Comparison of ENCODE assay signal across 1 cellular context in the genomic region with DNA sequence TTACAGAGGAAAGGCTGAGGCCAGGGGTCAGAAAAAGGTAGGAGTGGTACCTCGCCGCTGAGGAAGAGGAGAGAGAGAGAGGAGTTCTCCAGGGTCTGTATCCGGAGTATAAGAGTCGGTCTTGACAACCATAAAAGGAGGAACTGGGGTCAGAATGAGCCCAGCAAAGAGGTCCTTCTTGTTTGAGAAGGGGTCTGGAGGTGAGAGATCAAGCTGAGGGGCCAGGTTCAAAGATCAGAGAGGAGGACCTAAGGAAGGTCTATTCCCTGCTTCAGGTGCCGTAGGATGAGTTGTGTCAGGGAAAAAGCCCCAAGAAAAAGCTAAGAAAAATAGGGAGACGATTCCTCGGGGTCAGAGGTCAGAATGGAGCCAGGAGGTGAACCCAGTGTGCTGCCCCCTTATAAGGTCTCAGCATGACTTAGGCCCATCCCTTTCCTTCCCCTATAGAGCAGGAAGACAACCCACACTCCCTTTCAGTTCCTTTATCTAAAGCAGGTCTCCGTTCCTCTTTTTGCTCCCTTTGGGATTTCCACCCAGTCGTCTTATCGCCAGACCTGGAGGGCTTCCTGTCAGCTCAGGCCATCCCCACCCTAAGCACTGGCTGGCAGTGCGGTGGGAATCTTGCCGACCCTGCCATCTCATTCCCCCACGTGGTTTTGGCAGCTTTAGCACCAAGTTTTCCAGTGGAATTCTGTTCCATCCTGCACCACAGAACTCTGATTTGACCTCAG.
TF ChIP-seq lines count a peak whose summit lies in the region.

No MANE protein-coding gene starts in this region.

TF ChIP-seq in GM23338, 12 proteins besides CTCF, POLR2A, EP300 and RAD21 (continued from another document):
- TF ChIP-seq, protein P1, sequence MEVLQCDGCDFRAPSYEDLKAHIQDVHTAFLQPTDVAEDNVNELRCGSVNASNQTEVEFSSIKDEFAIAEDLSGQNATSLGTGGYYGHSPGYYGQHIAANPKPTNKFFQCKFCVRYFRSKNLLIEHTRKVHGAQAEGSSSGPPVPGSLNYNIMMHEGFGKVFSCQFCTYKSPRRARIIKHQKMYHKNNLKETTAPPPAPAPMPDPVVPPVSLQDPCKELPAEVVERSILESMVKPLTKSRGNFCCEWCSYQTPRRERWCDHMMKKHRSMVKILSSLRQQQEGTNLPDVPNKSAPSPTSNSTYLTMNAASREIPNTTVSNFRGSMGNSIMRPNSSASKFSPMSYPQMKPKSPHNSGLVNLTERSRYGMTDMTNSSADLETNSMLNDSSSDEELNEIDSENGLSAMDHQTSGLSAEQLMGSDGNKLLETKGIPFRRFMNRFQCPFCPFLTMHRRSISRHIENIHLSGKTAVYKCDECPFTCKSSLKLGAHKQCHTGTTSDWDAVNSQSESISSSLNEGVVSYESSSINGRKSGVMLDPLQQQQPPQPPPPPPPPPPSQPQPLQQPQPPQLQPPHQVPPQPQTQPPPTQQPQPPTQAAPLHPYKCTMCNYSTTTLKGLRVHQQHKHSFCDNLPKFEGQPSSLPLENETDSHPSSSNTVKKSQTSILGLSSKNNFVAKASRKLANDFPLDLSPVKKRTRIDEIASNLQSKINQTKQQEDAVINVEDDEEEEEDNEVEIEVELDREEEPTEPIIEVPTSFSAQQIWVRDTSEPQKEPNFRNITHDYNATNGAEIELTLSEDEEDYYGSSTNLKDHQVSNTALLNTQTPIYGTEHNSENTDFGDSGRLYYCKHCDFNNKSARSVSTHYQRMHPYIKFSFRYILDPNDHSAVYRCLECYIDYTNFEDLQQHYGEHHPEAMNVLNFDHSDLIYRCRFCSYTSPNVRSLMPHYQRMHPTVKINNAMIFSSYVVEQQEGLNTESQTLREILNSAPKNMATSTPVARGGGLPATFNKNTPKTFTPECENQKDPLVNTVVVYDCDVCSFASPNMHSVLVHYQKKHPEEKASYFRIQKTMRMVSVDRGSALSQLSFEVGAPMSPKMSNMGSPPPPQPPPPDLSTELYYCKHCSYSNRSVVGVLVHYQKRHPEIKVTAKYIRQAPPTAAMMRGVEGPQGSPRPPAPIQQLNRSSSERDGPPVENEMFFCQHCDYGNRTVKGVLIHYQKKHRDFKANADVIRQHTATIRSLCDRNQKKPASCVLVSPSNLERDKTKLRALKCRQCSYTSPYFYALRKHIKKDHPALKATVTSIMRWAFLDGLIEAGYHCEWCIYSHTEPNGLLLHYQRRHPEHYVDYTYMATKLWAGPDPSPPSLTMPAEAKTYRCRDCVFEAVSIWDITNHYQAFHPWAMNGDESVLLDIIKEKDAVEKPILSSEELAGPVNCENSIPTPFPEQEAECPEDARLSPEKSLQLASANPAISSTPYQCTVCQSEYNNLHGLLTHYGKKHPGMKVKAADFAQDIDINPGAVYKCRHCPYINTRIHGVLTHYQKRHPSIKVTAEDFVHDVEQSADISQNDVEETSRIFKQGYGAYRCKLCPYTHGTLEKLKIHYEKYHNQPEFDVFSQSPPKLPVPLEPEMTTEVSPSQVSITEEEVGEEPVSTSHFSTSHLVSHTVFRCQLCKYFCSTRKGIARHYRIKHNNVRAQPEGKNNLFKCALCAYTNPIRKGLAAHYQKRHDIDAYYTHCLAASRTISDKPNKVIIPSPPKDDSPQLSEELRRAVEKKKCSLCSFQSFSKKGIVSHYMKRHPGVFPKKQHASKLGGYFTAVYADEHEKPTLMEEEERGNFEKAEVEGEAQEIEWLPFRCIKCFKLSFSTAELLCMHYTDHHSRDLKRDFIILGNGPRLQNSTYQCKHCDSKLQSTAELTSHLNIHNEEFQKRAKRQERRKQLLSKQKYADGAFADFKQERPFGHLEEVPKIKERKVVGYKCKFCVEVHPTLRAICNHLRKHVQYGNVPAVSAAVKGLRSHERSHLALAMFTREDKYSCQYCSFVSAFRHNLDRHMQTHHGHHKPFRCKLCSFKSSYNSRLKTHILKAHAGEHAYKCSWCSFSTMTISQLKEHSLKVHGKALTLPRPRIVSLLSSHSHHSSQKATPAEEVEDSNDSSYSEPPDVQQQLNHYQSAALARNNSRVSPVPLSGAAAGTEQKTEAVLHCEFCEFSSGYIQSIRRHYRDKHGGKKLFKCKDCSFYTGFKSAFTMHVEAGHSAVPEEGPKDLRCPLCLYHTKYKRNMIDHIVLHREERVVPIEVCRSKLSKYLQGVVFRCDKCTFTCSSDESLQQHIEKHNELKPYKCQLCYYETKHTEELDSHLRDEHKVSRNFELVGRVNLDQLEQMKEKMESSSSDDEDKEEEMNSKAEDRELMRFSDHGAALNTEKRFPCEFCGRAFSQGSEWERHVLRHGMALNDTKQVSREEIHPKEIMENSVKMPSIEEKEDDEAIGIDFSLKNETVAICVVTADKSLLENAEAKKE (CRISPR knock-in tag; IDR thresholded peaks at IDR 0.05) = no peak
- TF ChIP-seq JUNB (IDR thresholded peaks at IDR 0.05; ENCODE audit: unreplicated experiment) (no peak), NANOG (IDR thresholded peaks at IDR 0.05; ENCODE audit: borderline replicate concordance) (no peak), STAT1 (IDR thresholded peaks at IDR 0.05; ENCODE audit: unreplicated experiment) (no peak), ZNF331 (CRISPR knock-in tag; IDR thresholded peaks at IDR 0.05; ENCODE audit: low read depth) (no peak), ZNF114 (CRISPR knock-in tag; IDR thresholded peaks at IDR 0.05) (no peak), EZH2 (IDR thresholded peaks at IDR 0.05; ENCODE audit: low read depth, unreplicated experiment) (no peak), CREB1 (CRISPR knock-in tag; IDR thresholded peaks at IDR 0.05; ENCODE audit: low read depth) (no peak)
- TF ChIP-seq, protein P2, sequence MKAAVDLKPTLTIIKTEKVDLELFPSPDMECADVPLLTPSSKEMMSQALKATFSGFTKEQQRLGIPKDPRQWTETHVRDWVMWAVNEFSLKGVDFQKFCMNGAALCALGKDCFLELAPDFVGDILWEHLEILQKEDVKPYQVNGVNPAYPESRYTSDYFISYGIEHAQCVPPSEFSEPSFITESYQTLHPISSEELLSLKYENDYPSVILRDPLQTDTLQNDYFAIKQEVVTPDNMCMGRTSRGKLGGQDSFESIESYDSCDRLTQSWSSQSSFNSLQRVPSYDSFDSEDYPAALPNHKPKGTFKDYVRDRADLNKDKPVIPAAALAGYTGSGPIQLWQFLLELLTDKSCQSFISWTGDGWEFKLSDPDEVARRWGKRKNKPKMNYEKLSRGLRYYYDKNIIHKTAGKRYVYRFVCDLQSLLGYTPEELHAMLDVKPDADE (IDR thresholded peaks at IDR 0.05) = no peak
- TF ChIP-seq, protein P3, sequence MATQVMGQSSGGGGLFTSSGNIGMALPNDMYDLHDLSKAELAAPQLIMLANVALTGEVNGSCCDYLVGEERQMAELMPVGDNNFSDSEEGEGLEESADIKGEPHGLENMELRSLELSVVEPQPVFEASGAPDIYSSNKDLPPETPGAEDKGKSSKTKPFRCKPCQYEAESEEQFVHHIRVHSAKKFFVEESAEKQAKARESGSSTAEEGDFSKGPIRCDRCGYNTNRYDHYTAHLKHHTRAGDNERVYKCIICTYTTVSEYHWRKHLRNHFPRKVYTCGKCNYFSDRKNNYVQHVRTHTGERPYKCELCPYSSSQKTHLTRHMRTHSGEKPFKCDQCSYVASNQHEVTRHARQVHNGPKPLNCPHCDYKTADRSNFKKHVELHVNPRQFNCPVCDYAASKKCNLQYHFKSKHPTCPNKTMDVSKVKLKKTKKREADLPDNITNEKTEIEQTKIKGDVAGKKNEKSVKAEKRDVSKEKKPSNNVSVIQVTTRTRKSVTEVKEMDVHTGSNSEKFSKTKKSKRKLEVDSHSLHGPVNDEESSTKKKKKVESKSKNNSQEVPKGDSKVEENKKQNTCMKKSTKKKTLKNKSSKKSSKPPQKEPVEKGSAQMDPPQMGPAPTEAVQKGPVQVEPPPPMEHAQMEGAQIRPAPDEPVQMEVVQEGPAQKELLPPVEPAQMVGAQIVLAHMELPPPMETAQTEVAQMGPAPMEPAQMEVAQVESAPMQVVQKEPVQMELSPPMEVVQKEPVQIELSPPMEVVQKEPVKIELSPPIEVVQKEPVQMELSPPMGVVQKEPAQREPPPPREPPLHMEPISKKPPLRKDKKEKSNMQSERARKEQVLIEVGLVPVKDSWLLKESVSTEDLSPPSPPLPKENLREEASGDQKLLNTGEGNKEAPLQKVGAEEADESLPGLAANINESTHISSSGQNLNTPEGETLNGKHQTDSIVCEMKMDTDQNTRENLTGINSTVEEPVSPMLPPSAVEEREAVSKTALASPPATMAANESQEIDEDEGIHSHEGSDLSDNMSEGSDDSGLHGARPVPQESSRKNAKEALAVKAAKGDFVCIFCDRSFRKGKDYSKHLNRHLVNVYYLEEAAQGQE (IDR thresholded peaks at IDR 0.05; ENCODE audit: unreplicated experiment) = no peak
